Comparison of ENCODE assay signal across 17 cellular contexts in genomic region chr1:161137881-161138280, GRCh38. TPM values are rescaled to one million over a fixed set of nuclear protein-coding genes. Genes with fewer than 3 reads are reported as not detected.
A peak's percentile ranks its signal among the peaks of the same experiment; 100 is the strongest.
DNase-seq lines count a peak whose midpoint lies in the region; ATAC-seq lines count a peak whose summit lies in the region.
"Had no signal": no experiment of that assay in that cellular context is flagged by ENCODE, and none has a peak within 500 bp of the region (broad histone marks: within the 10 kb centered on the region; RNA-seq: fewer than 3 reads in every experiment).

No MANE protein-coding gene starts in this region.

- H3K56ac ChIP-seq in mesendoderm (ENCODE audit: low read length), result no peak overlapping the region

- no peak overlapping the region for H3K4me3 ChIP-seq in mesendoderm (ENCODE audit: low read length)
- H3K4me3 ChIP-seq: HAP-1 had no signal

- ATAC-seq in T-helper 17 cell, result no peak
- no peak for ATAC-seq in stimulated activated memory B cell treated with anti-CD40 and anti-IgM and Interleukin-4, amounts not matched to agents 10 μg/mL and 1 μg/mL and 100 μg/mL, for 72 hours
- no peak for ATAC-seq in GM19328 (IDR thresholded peaks at IDR 0.05; ENCODE audit: unreplicated experiment)

- no peak overlapping the region for H2AK5ac ChIP-seq in mesendoderm (ENCODE audit: low read length)

- no peaks in the 10 kb centered on the region for H3K9me3 ChIP-seq in T-helper 17 cell (ENCODE audit: control insufficient read depth, low read length, poor library complexity, severe bottlenecking)
- H3K9me3 ChIP-seq: HAP-1 had no signal

- no CpG with 5 or more reads among the region's 3 CpGs for WGBS in mesendoderm (ENCODE audit: extremely low coverage, insufficient coverage, low lambda C conversion rate)

- no peaks in the 10 kb centered on the region for H3K36me3 ChIP-seq in mesendoderm (ENCODE audit: control insufficient read depth, insufficient read depth, low read length)
- H3K36me3 ChIP-seq: HAP-1 had no signal

- no peaks in the 10 kb centered on the region for H3K27me3 ChIP-seq in mesendoderm (ENCODE audit: insufficient read depth, low read length, poor library complexity)

- H3K27ac ChIP-seq in mesendoderm (ENCODE audit: low read depth, low read length), result no peak overlapping the region

- H3K4me1 Mint-ChIP-seq in T-helper 17 cell, result peaks cover 8% of the 10 kb centered on the region
- H3K4me1 Mint-ChIP-seq in stimulated activated memory B cell treated with anti-CD40 and anti-IgM and Interleukin-4, amounts not matched to agents 10 μg/mL and 1 μg/mL and 100 μg/mL, for 72 hours, result peaks cover 18% of the 10 kb centered on the region

- H3K18ac ChIP-seq in mesendoderm (ENCODE audit: low read length), result no peak overlapping the region

- DNase-seq in EH (ENCODE audit: low read depth), result peak; percentile 21
- DNase-seq in T-helper 17 cell, result no peak
- peak; percentile 30 for DNase-seq in mesendoderm
- no peak for DNase-seq in GM19238 (ENCODE audit: insufficient read length, low spot score)
- DNase-seq in islet precursor cell, result no peak
- DNase-seq: ACHN; CD8-positive, alpha-beta memory T cell; DMS 273 treated with DMSO at 0.1 percent for 48 hours; NCI-H1436; NCI-H2227 treated with DMSO at 0.1 percent for 48 hours; NCI-H526; OCI-M1; RPMI8226 had no signal

- H2BK15ac ChIP-seq in mesendoderm (replicated peaks; ENCODE audit: low read depth), result no peak overlapping the region

- no peak overlapping the region for H4K8ac ChIP-seq in mesendoderm (ENCODE audit: low read depth, low read length)

- H3K9me3 Mint-ChIP-seq in stimulated activated memory B cell treated with anti-CD40 and anti-IgM and Interleukin-4, amounts not matched to agents 10 μg/mL and 1 μg/mL and 100 μg/mL, for 72 hours, result no peaks in the 10 kb centered on the region
- H3K9me3 Mint-ChIP-seq: CD8-positive, alpha-beta memory T cell had no signal

- H3K4me2 ChIP-seq in mesendoderm (ENCODE audit: low read length), result no peak overlapping the region

- no peaks in the 10 kb centered on the region for H3K27me3 Mint-ChIP-seq in T-helper 17 cell
- H3K27me3 Mint-ChIP-seq in stimulated activated memory B cell treated with anti-CD40 and anti-IgM and Interleukin-4, amounts not matched to agents 10 μg/mL and 1 μg/mL and 100 μg/mL, for 72 hours, result no peaks in the 10 kb centered on the region
- H3K27me3 Mint-ChIP-seq: B cell; CD8-positive, alpha-beta memory T cell had no signal

- H4K5ac ChIP-seq in mesendoderm (ENCODE audit: low read length), result no peak overlapping the region

- H2BK5ac ChIP-seq in mesendoderm (ENCODE audit: low read length), result no peak overlapping the region

- no peak overlapping the region for H3K4ac ChIP-seq in mesendoderm (ENCODE audit: low read depth, low read length)

- no peak overlapping the region for H3K23ac ChIP-seq in mesendoderm (ENCODE audit: low read length)

- peak overlapping the region; percentile 75 for H3K27ac Mint-ChIP-seq in T-helper 17 cell
- peak overlapping the region; percentile 15 for H3K27ac Mint-ChIP-seq in stimulated activated memory B cell treated with anti-CD40 and anti-IgM and Interleukin-4, amounts not matched to agents 10 μg/mL and 1 μg/mL and 100 μg/mL, for 72 hours
- H3K27ac Mint-ChIP-seq: B cell had no signal

- no peaks in the 10 kb centered on the region for H3K4me1 ChIP-seq in mesendoderm (ENCODE audit: control insufficient read depth, low read depth, low read length)

- no peak overlapping the region for H3K9ac ChIP-seq in mesendoderm (ENCODE audit: low read length)

- H2BK120ac ChIP-seq in mesendoderm (ENCODE audit: low read depth, low read length), result no peak overlapping the region

- no peak overlapping the region for H3K4me3 Mint-ChIP-seq in T-helper 17 cell
- no peak overlapping the region for H3K4me3 Mint-ChIP-seq in stimulated activated memory B cell treated with anti-CD40 and anti-IgM and Interleukin-4, amounts not matched to agents 10 μg/mL and 1 μg/mL and 100 μg/mL, for 72 hours
- H3K4me3 Mint-ChIP-seq: B cell had no signal

- peaks cover 2% of the 10 kb centered on the region for H3K79me1 ChIP-seq in mesendoderm (ENCODE audit: low read length)

- H3K79me2 ChIP-seq in mesendoderm (ENCODE audit: control insufficient read depth, insufficient read depth, low read length), result peaks cover 6% of the 10 kb centered on the region

- H3K36me3 Mint-ChIP-seq in T-helper 17 cell (ENCODE audit: low read depth), result no peaks in the 10 kb centered on the region
- peaks cover 6% of the 10 kb centered on the region for H3K36me3 Mint-ChIP-seq in stimulated activated memory B cell treated with anti-CD40 and anti-IgM and Interleukin-4, amounts not matched to agents 10 μg/mL and 1 μg/mL and 100 μg/mL, for 72 hours

RNA-seq across cellular contexts. Expression of gene DEDD, which starts 5.4 kb away (rescaled TPM):
- total RNA-seq in T-helper 17 cell, result 10 to 100 TPM; 32.9 to 40.0 TPM
- polyA plus RNA-seq in mesendoderm (2013, experiment 1 of 2), result 30.9 TPM
- 31.2 TPM for polyA plus RNA-seq in mesendoderm (2013, experiment 2 of 2)

RNA-seq across cellular contexts. Expression of gene UFC1, which starts 15.9 kb away (rescaled TPM):
- 100 to 1,000 TPM; 152 to 154 TPM for total RNA-seq in T-helper 17 cell
- 86.6 TPM for polyA plus RNA-seq in mesendoderm (2013, experiment 1 of 2)
- polyA plus RNA-seq in mesendoderm (2013, experiment 2 of 2), result 89.9 TPM

RNA-seq across cellular contexts. Expression of gene NIT1, which starts 20.0 kb away (rescaled TPM):
- 10 to 100 TPM; 16.0 to 19.3 TPM for total RNA-seq in T-helper 17 cell
- 26.3 TPM for polyA plus RNA-seq in mesendoderm (2013, experiment 1 of 2)
- 27.9 TPM for polyA plus RNA-seq in mesendoderm (2013, experiment 2 of 2)

RNA-seq across cellular contexts. Expression of gene PFDN2, which starts 20.0 kb away (rescaled TPM):
- 10 to 100 TPM; 34.5 to 37.1 TPM for total RNA-seq in T-helper 17 cell
- polyA plus RNA-seq in mesendoderm (2013, experiment 1 of 2), result 308 TPM
- polyA plus RNA-seq in mesendoderm (2013, experiment 2 of 2), result 280 TPM

RNA-seq across cellular contexts. Expression of gene USP21, which starts 21.4 kb away (rescaled TPM):
- total RNA-seq in T-helper 17 cell, result 10 to 100 TPM; 35.9 to 37.0 TPM
- polyA plus RNA-seq in mesendoderm (2013, experiment 1 of 2), result 16.1 TPM
- polyA plus RNA-seq in mesendoderm (2013, experiment 2 of 2), result 15.7 TPM

Comparison
In these comparisons a context has a peak if more than half of its experiments do, and no peak if none do; other contexts are left out.
1. DNase-seq: peak in EH (single experiment) and mesendoderm (single experiment); none in T-helper 17 cell (0 of 3), GM19238 (single experiment) and islet precursor cell (single experiment).